ENCODE assay signal across 8 cellular contexts in genomic region chr1:241640867-241641542, GRCh38. TPM values are rescaled to one million over a fixed set of nuclear protein-coding genes. Genes with fewer than 3 reads are reported as not detected.
A peak's percentile ranks its signal among the peaks of the same experiment; 100 is the strongest.
DNase-seq lines count a peak whose midpoint lies in the region; ATAC-seq, FAIRE-seq and TF ChIP-seq lines count a peak whose summit lies in the region.

No MANE protein-coding gene starts in this region.

- BruUV-seq in endothelial cell of umbilical vein (replicated peaks; lab: Mats Ljungman, UMichigan), result no TSS peak

- H3K4me1 ChIP-seq in endothelial cell of umbilical vein (ENCODE audit: control insufficient read depth, extremely low read depth, insufficient read depth, low read length), result peaks cover 33% of the 10 kb centered on the region

- ATAC-seq in HG03520 (IDR thresholded peaks at IDR 0.05; ENCODE audit: unreplicated experiment) (no peak), HG02678 (IDR thresholded peaks at IDR 0.05; ENCODE audit: unreplicated experiment) (no peak), GM19452 (IDR thresholded peaks at IDR 0.05; ENCODE audit: unreplicated experiment) (no peak)

- peak overlapping the region; percentile 46 for H3K4me2 ChIP-seq in endothelial cell of umbilical vein (ENCODE audit: insufficient read depth, low read length)

- H3K36me3 ChIP-seq in endothelial cell of umbilical vein (ENCODE audit: control insufficient read depth in 2 of 2, extremely low read depth in 1 of 2, insufficient read depth in 2 of 2, low read length in 2 of 2), result no peaks in the 10 kb centered on the region

- H3K9ac ChIP-seq in endothelial cell of umbilical vein (replicated peaks; ENCODE audit: extremely low read depth, insufficient read depth, low read length), result peak overlapping the region; percentile 17

- DNase-seq in HFF-Myc (ENCODE audit: extremely low read depth, low read depth), result no peak
- DNase-seq in RWPE1 (ENCODE audit: low spot score), result no peak
- DNase-seq in endothelial cell of umbilical vein (ENCODE audit: low read depth, low spot score), result no peak
- DNase-seq in retinal pigment epithelial cell (ENCODE audit: low read depth), result no peak
- DNase-seq in foreskin fibroblast, result no peak

- H3K79me2 ChIP-seq in endothelial cell of umbilical vein (ENCODE audit: control insufficient read depth, insufficient read depth, low read length), result peaks cover 34% of the 10 kb centered on the region

- no peaks in the 10 kb centered on the region for H3K9me1 ChIP-seq in endothelial cell of umbilical vein (replicated peaks; ENCODE audit: control insufficient read depth, extremely low read depth, insufficient read depth, low read length)

- H3K4me3 ChIP-seq in HFF-Myc (replicated peaks; ENCODE audit: low read depth, low read length), result peak overlapping the region; percentile 34; the same call in 1 of the 2 replicates
- H3K4me3 ChIP-seq in endothelial cell of umbilical vein (replicated peaks in 1 of 3; ENCODE audit: insufficient read depth in 1 of 3, low read depth in 1 of 3, low read length in 3 of 3), result peak overlapping the region in 1 of 3 experiments; percentile 37
- peak overlapping the region; percentile 40 for H3K4me3 ChIP-seq in retinal pigment epithelial cell (ENCODE audit: low read length)
- peak overlapping the region in 1 of 2 donors; percentile 55 for H3K4me3 ChIP-seq in foreskin fibroblast (ENCODE audit: low read depth in 1 of 2, low read length in 2 of 2)

- H3K9me3 ChIP-seq in endothelial cell of umbilical vein (replicated peaks; ENCODE audit: control insufficient read depth, insufficient read depth, low read length), result no peaks in the 10 kb centered on the region

- H4K20me1 ChIP-seq in endothelial cell of umbilical vein (replicated peaks; ENCODE audit: control insufficient read depth, extremely low read depth, insufficient read depth, low read length), result no peaks in the 10 kb centered on the region

- no peak for TF ChIP-seq POLR2A in endothelial cell of umbilical vein (IDR thresholded peaks at IDR 0.05; ENCODE audit: low read depth, low read length)

- dilution Hi-C loops in endothelial cell of umbilical vein (cut with MboI; ENCODE audit: extremely low pct_ligation_motif_present, low sequenced_read_pairs), result no loop called here

- H3K27me3 ChIP-seq in endothelial cell of umbilical vein (ENCODE audit: control insufficient read depth in 2 of 2, insufficient read depth in 2 of 2, low read length in 2 of 2), result no peaks in the 10 kb centered on the region

- TF ChIP-seq CTCF in HFF-Myc (IDR thresholded peaks at IDR 0.05; ENCODE audit: low read depth, low read length, missing control alignments) (no peak), RWPE1 (conservative IDR thresholded peaks at IDR 0.05; ENCODE audit: low read depth) (no peak), endothelial cell of umbilical vein (IDR thresholded peaks at IDR 0.05; ENCODE audit: extremely low read depth in 1 of 2, insufficient read depth in 1 of 2, low read depth in 1 of 2, low read length in 2 of 2) (no peak), retinal pigment epithelial cell (conservative IDR thresholded peaks at IDR 0.05; ENCODE audit: low read depth, low read length) (no peak), foreskin fibroblast (IDR thresholded peaks at IDR 0.05; ENCODE audit: low read depth, low read length) (no peak)

- H2AFZ ChIP-seq in endothelial cell of umbilical vein (ENCODE audit: low read depth, low read length), result peak overlapping the region; percentile 86

- intact Hi-C loops in endothelial cell of umbilical vein (cut with micrococcal nuclease), result loop anchor here (1.0 to 2.0 kb wide), 2 partner anchors 29 to 208 kb away; partner anchors contain the start of gene EXO1

- CTCF ChIA-PET in RWPE1 (lab: Yijun Ruan, JAX), result interaction anchor here (0.6 kb wide), 1 partner anchor 104 kb away, joined by 3 read pairs; no protein-coding TSS in a partner anchor
- CTCF ChIA-PET in endothelial cell of umbilical vein (lab: Charles Lee), result interaction anchor here (0.7 to 2.6 kb wide), 3 partner anchors 12 to 30 kb away, joined by 5 to 20 read pairs (median 6); partner anchors contain the start of gene WDR64

- POLR2A ChIA-PET in RWPE1 (lab: Yijun Ruan, JAX; ENCODE audit: low non-redundant PET) (interaction anchor here (0.5 to 1.0 kb wide), 2 partner anchors 48 to 197 kb away, joined by 3 read pairs; no protein-coding TSS in a partner anchor), endothelial cell of umbilical vein (lab: Charles Lee) (interaction anchor here (0.6 to 0.7 kb wide), 4 partner anchors 13 to 109 kb away, joined by 3 to 6 read pairs (median 6); no protein-coding TSS in a partner anchor)

- no peak for FAIRE-seq in endothelial cell of umbilical vein (lab: Jason Lieb, UNC)

- H3K27ac ChIP-seq in RWPE1, result peak overlapping the region; percentile 84
- peak overlapping the region; percentile 39 for H3K27ac ChIP-seq in endothelial cell of umbilical vein (ENCODE audit: insufficient read depth, low read depth, low read length)

TF ChIP-seq in endothelial cell of umbilical vein, 7 proteins besides CTCF, POLR2A, EP300 and RAD21:
- TF ChIP-seq MYC (IDR thresholded peaks at IDR 0.05; ENCODE audit: low read depth, low read length) (no peak), FOS (IDR thresholded peaks at IDR 0.05; ENCODE audit: borderline replicate concordance, insufficient read depth, low read length) (no peak), MAX (IDR thresholded peaks at IDR 0.05; ENCODE audit: insufficient read depth, insufficient read length) (no peak), JUN (IDR thresholded peaks at IDR 0.05; ENCODE audit: borderline replicate concordance, insufficient read depth, insufficient read length, low read depth) (no peak), EZH2 (IDR thresholded peaks at IDR 0.05; ENCODE audit: borderline replicate concordance, low read depth, low read length, severe bottlenecking) (no peak), GATA2 (IDR thresholded peaks at IDR 0.05; ENCODE audit: insufficient read depth, insufficient read length, low read depth, low read length) (no peak), POLR2AphosphoS5 (IDR thresholded peaks at IDR 0.05; ENCODE audit: insufficient read depth, low read depth, low read length) (no peak)

RNA-seq across cellular contexts. Expression of gene CHML, which starts 0.8 kb away (rescaled TPM):
- 22.3 and 23.6 TPM in 2 replicates for total RNA-seq in endothelial cell of umbilical vein
- polyA plus RNA-seq in endothelial cell of umbilical vein, result 3.3 and 4.1 TPM in 2 replicates
- 3.9 and 4.0 TPM in 2 replicates for polyA plus RNA-seq in endothelial cell of umbilical vein (2011; cell fraction: cytosol; rRNA removed)
- 6.9 and 7.6 TPM in 2 replicates for polyA plus RNA-seq in endothelial cell of umbilical vein (2011; cell fraction: nucleus; rRNA removed)
- 6.9 and 9.7 TPM in 2 replicates for polyA plus RNA-seq in endothelial cell of umbilical vein (2012)
- polyA minus RNA-seq in endothelial cell of umbilical vein, result 28.1 and 31.5 TPM in 2 replicates
- 76.2 TPM for polyA minus RNA-seq in endothelial cell of umbilical vein (2011; cell fraction: cytosol; rRNA and poly(A)+ RNA removed)
- polyA minus RNA-seq in endothelial cell of umbilical vein (2011; cell fraction: nucleus; rRNA and poly(A)+ RNA removed), result 12.9 and 17.0 TPM in 2 replicates

RNA-seq across cellular contexts. Expression of gene OPN3, which starts 0.8 kb away (rescaled TPM):
- total RNA-seq in endothelial cell of umbilical vein, result 22.0 and 23.9 TPM in 2 replicates
- polyA plus RNA-seq in endothelial cell of umbilical vein, result 16.1 and 17.0 TPM in 2 replicates
- polyA plus RNA-seq in endothelial cell of umbilical vein (2011; cell fraction: cytosol; rRNA removed), result 20.6 and 24.0 TPM in 2 replicates
- 9.6 and 12.0 TPM in 2 replicates for polyA plus RNA-seq in endothelial cell of umbilical vein (2011; cell fraction: nucleus; rRNA removed)
- 23.6 and 26.2 TPM in 2 replicates for polyA plus RNA-seq in endothelial cell of umbilical vein (2012)
- 17.4 and 23.5 TPM in 2 replicates for polyA minus RNA-seq in endothelial cell of umbilical vein
- 29.1 TPM for polyA minus RNA-seq in endothelial cell of umbilical vein (2011; cell fraction: cytosol; rRNA and poly(A)+ RNA removed)
- 4.3 and 8.3 TPM in 2 replicates for polyA minus RNA-seq in endothelial cell of umbilical vein (2011; cell fraction: nucleus; rRNA and poly(A)+ RNA removed)

RNA-seq across cellular contexts. Expression of gene WDR64, which starts 11.1 kb away (rescaled TPM):
- not detected in 2 replicates for total RNA-seq in endothelial cell of umbilical vein
- polyA plus RNA-seq in endothelial cell of umbilical vein, result not detected in 2 replicates
- not detected in 2 replicates for polyA plus RNA-seq in endothelial cell of umbilical vein (2011; cell fraction: cytosol; rRNA removed)
- not detected in 2 replicates for polyA plus RNA-seq in endothelial cell of umbilical vein (2011; cell fraction: nucleus; rRNA removed)
- not detected in 2 replicates for polyA plus RNA-seq in endothelial cell of umbilical vein (2012)
- not detected in 2 replicates for polyA minus RNA-seq in endothelial cell of umbilical vein
- polyA minus RNA-seq in endothelial cell of umbilical vein (2011; cell fraction: cytosol; rRNA and poly(A)+ RNA removed), result not detected
- polyA minus RNA-seq in endothelial cell of umbilical vein (2011; cell fraction: nucleus; rRNA and poly(A)+ RNA removed), result not detected in 2 replicates
